28 cellular contexts compared by ENCODE assay signal in genomic region chr10:46104071-46104585, GRCh38. TPM values are rescaled to one million over a fixed set of nuclear protein-coding genes. Genes with fewer than 3 reads are reported as not detected.
"Had no signal": no experiment of that assay in that cellular context is flagged by ENCODE, and none has a peak within 500 bp of the region (broad histone marks: within the 10 kb centered on the region; RNA-seq: fewer than 3 reads in every experiment).

No MANE protein-coding gene starts in this region.

- H3K27ac Mint-ChIP-seq: natural killer cell treated with Interleukin-12 subunit alpha and Interleukin-12 subunit beta and Interleukin-15 and Interleukin-18, amount 100 ng/mL, for 72 hours; neural progenitor cell; stimulated activated naive B cell treated with anti-CD40 and anti-IgM and Interleukin-4, amounts not matched to agents 10 μg/mL and 1 μg/mL and 100 μg/mL, for 72 hours; stimulated activated naive CD8-positive, alpha-beta T cell treated with anti-CD3 and anti-CD28 coated beads, Interleukin-15, Interleukin-2, amounts not matched to agents 100 ng/mL and 50 ng/mL, for 24 hours had no signal

- ATAC-seq: gastrocnemius medialis; left ventricle myocardium superior; lower lobe of right lung; mucosa of descending colon; natural killer cell treated with Interleukin-12 subunit alpha and Interleukin-12 subunit beta and Interleukin-15 and Interleukin-18, amount 100 ng/mL, for 72 hours; right cardiac atrium; stimulated activated naive B cell treated with anti-CD40 and anti-IgM and Interleukin-4, amounts not matched to agents 10 μg/mL and 1 μg/mL and 100 μg/mL, for 72 hours; upper lobe of right lung had no signal

- H3K4me3 Mint-ChIP-seq: naive B cell; natural killer cell treated with Interleukin-12 subunit alpha and Interleukin-12 subunit beta and Interleukin-15 and Interleukin-18, amount 100 ng/mL, for 72 hours; neural progenitor cell; stimulated activated naive B cell treated with anti-CD40 and anti-IgM and Interleukin-4, amounts not matched to agents 10 μg/mL and 1 μg/mL and 100 μg/mL, for 72 hours; stimulated activated naive CD8-positive, alpha-beta T cell treated with anti-CD3 and anti-CD28 coated beads, Interleukin-15, Interleukin-2, amounts not matched to agents 100 ng/mL and 50 ng/mL, for 24 hours had no signal

- H3K36me3 Mint-ChIP-seq: natural killer cell treated with Interleukin-12 subunit alpha and Interleukin-12 subunit beta and Interleukin-15 and Interleukin-18, amount 100 ng/mL, for 72 hours; neural progenitor cell; stimulated activated naive B cell treated with anti-CD40 and anti-IgM and Interleukin-4, amounts not matched to agents 10 μg/mL and 1 μg/mL and 100 μg/mL, for 72 hours had no signal

- H3K36me3 ChIP-seq: gastrocnemius medialis, lower lobe of right lung, neural progenitor cell, prostate gland, spleen, thoracic aorta, tibial nerve, upper lobe of right lung, uterus had no signal

- H3K9me3 ChIP-seq: gastrocnemius medialis, lower lobe of right lung, mucosa of descending colon, prostate gland, spleen, thoracic aorta, upper lobe of right lung, uterus had no signal

- H3K4me3 ChIP-seq: dorsolateral prefrontal cortex, gastrocnemius medialis, lower lobe of right lung, mucosa of descending colon, neural progenitor cell, prostate gland, skin epidermis, spleen, thoracic aorta, tibial nerve, upper lobe of right lung, uterus had no signal

- DNase-seq: cortex of kidney; dorsolateral prefrontal cortex; effector CD4-positive, alpha-beta T cell; foreskin fibroblast; gastrocnemius medialis; head of caudate nucleus; left ventricle myocardium superior; lower lobe of right lung; mucosa of descending colon; naive B cell; nucleus accumbens; right cardiac atrium; spleen; stimulated activated CD4-positive, alpha-beta T cell treated with anti-CD3 and anti-CD28 coated beads, Interleukin-4, amount 100 ng/mL, for 4 hours; stimulated activated naive B cell treated with anti-CD40 and anti-IgM and Interleukin-4, amounts not matched to agents 10 μg/mL and 1 μg/mL and 100 μg/mL, for 72 hours; upper lobe of right lung; uterus had no signal

- H3K9me3 Mint-ChIP-seq: naive B cell; natural killer cell treated with Interleukin-12 subunit alpha and Interleukin-12 subunit beta and Interleukin-15 and Interleukin-18, amount 100 ng/mL, for 72 hours; neural progenitor cell; stimulated activated naive B cell treated with anti-CD40 and anti-IgM and Interleukin-4, amounts not matched to agents 10 μg/mL and 1 μg/mL and 100 μg/mL, for 72 hours; stimulated activated naive CD8-positive, alpha-beta T cell treated with anti-CD3 and anti-CD28 coated beads, Interleukin-15, Interleukin-2, amounts not matched to agents 100 ng/mL and 50 ng/mL, for 24 hours had no signal

- H3K27me3 ChIP-seq: dorsolateral prefrontal cortex, gastrocnemius medialis, tibial nerve, upper lobe of right lung, uterus had no signal

- H3K4me1 ChIP-seq: neural progenitor cell, uterus had no signal

- H3K27ac ChIP-seq: dorsolateral prefrontal cortex, gastrocnemius medialis, lower lobe of right lung, neural progenitor cell, skin epidermis, spleen, thoracic aorta, tibial nerve, upper lobe of right lung, uterus had no signal

RNA-seq across cellular contexts. Expression of gene MSMB, which starts 58.1 kb away (rescaled TPM):
- total RNA-seq: chondrocyte; dorsolateral prefrontal cortex; gastrocnemius medialis; glomerular endothelial cell; left ventricle myocardium superior; mucosa of descending colon; natural killer cell treated with Interleukin-12 subunit alpha and Interleukin-12 subunit beta and Interleukin-15 and Interleukin-18, amount 100 ng/mL, for 72 hours; osteocyte; renal cortical epithelial cell; right cardiac atrium; spleen; thoracic aorta; tibial nerve; upper lobe of right lung; uterus had no signal
